Comparison of ENCODE assay signal across 44 cellular contexts in genomic region chr19:3790941-3791340, GRCh38. TPM values are rescaled to one million over a fixed set of nuclear protein-coding genes. Genes with fewer than 3 reads are reported as not detected.
"Had no signal": no experiment of that assay in that cellular context is flagged by ENCODE, and none has a peak within 500 bp of the region (broad histone marks: within the 10 kb centered on the region; RNA-seq: fewer than 3 reads in every experiment).

No MANE protein-coding gene starts in this region.

- H3K4me1 Mint-ChIP-seq: activated T-helper 17 cell treated with anti-CD3 and anti-CD28 coated beads, Interleukin-2, amount 50 U/mL, for 72 hours had no signal

- H3K9me3 Mint-ChIP-seq: activated CD4-positive, alpha-beta T cell treated with anti-CD3 and anti-CD28 coated beads, Interleukin-2, amount 10 ng/mL, durations not matched to agents 24 days and 14 days; activated T-cell treated with anti-CD3 and anti-CD28 coated beads, Interleukin-2, amount 50 U/mL, for 24 hours; activated T-helper 17 cell treated with anti-CD3 and anti-CD28 coated beads, Interleukin-2, amount 50 U/mL, for 72 hours had no signal

- H3K27ac Mint-ChIP-seq: activated B cell treated with CpG ODN at 0.5 μM for 24 hours; activated CD4-positive, alpha-beta memory T cell treated with anti-CD3 and anti-CD28 coated beads for 36 hours; activated CD4-positive, alpha-beta T cell treated with anti-CD3 and anti-CD28 coated beads, Interleukin-2, amount 10 ng/mL, durations not matched to agents 24 days and 14 days; activated CD8-positive, alpha-beta memory T cell treated with anti-CD3 and anti-CD28 coated beads, Interleukin-2, amount 10 ng/mL, durations not matched to agents 7 days and 5 days; activated CD8-positive, alpha-beta T cell treated with anti-CD3 and anti-CD28 coated beads, Interleukin-2, amount 10 ng/mL, durations not matched to agents 7 days and 5 days; activated naive CD8-positive, alpha-beta T cell; activated T-cell treated with anti-CD3 and anti-CD28 coated beads, Interleukin-2, amount 50 U/mL, for 24 hours; activated T-helper 17 cell treated with anti-CD3 and anti-CD28 coated beads, Interleukin-2, amount 50 U/mL, for 72 hours; T-helper 1 cell treated with Interleukin-12 subunit alpha and Interleukin-12 subunit beta and Interleukin-4 antibody, amounts not matched to agents 30 μg/mL and 1 μg/mL, for 36 hours had no signal

- H3K4me3 ChIP-seq: esophagus squamous epithelium, gastroesophageal sphincter had no signal

- FAIRE-seq: astrocyte, bronchial epithelial cell, colon, endometrium, endothelial cell of umbilical vein had no signal

- DNase-seq: activated B cell treated with CpG ODN at 0.5 μM for 24 hours; activated CD4-positive, alpha-beta memory T cell treated with anti-CD3 and anti-CD28 coated beads for 36 hours; activated CD4-positive, alpha-beta T cell treated with anti-CD3 and anti-CD28 coated beads, Interleukin-2, amount 10 ng/mL, durations not matched to agents 24 days and 14 days; activated CD8-positive, alpha-beta memory T cell treated with anti-CD3 and anti-CD28 coated beads, Interleukin-2, amount 10 ng/mL, durations not matched to agents 7 days and 5 days; activated CD8-positive, alpha-beta memory T cell treated with anti-CD3 and anti-CD28 coated beads, Interleukin-2, amount 50 U/mL, for 4 hours; activated CD8-positive, alpha-beta T cell treated with anti-CD3 and anti-CD28 coated beads, Interleukin-2, amount 10 ng/mL, durations not matched to agents 7 days and 5 days; activated effector memory CD4-positive, alpha-beta T cell treated with Interleukin-2 at 50 U/mL for 16 hours; activated gamma-delta T cell treated with Interleukin-2 at 50 U/mL for 16 hours; activated naive CD4-positive, alpha-beta T cell treated with anti-CD3 and anti-CD28 coated beads, Interleukin-2, amount 50 U/mL, for 16 hours; activated naive CD4-positive, alpha-beta T cell treated with Interleukin-2 at 50 U/mL for 16 hours; activated T-cell treated with anti-CD3 and anti-CD28 coated beads for 4 hours; activated T-cell treated with anti-CD3 and anti-CD28 coated beads, Interleukin-2, amount 50 U/mL, for 24 hours; amniotic stem cell; anterior cingulate cortex; brain microvascular endothelial cell; cortex of kidney; dermis blood vessel endothelial cell; effector CD4-positive, alpha-beta T cell; esophagus squamous epithelium; foreskin melanocyte; SW 1271; T-cell; T1000; WERI-Rb-1 had no signal

- H3K4me3 Mint-ChIP-seq: activated B cell treated with CpG ODN at 0.5 μM for 24 hours; activated CD4-positive, alpha-beta memory T cell treated with anti-CD3 and anti-CD28 coated beads for 36 hours; activated CD4-positive, alpha-beta T cell treated with anti-CD3 and anti-CD28 coated beads, Interleukin-2, amount 10 ng/mL, durations not matched to agents 24 days and 14 days; activated CD8-positive, alpha-beta memory T cell treated with anti-CD3 and anti-CD28 coated beads, Interleukin-2, amount 10 ng/mL, durations not matched to agents 7 days and 5 days; activated CD8-positive, alpha-beta T cell treated with anti-CD3 and anti-CD28 coated beads, Interleukin-2, amount 10 ng/mL, durations not matched to agents 7 days and 5 days; activated naive CD8-positive, alpha-beta T cell; activated T-cell treated with anti-CD3 and anti-CD28 coated beads, Interleukin-2, amount 50 U/mL, for 24 hours; activated T-helper 17 cell treated with anti-CD3 and anti-CD28 coated beads, Interleukin-2, amount 50 U/mL, for 72 hours; T-cell; T-helper 1 cell treated with Interleukin-12 subunit alpha and Interleukin-12 subunit beta and Interleukin-4 antibody, amounts not matched to agents 30 μg/mL and 1 μg/mL, for 36 hours had no signal

- H3K27me3 Mint-ChIP-seq: activated CD4-positive, alpha-beta memory T cell treated with anti-CD3 and anti-CD28 coated beads for 36 hours; activated naive CD8-positive, alpha-beta T cell; activated T-cell treated with anti-CD3 and anti-CD28 coated beads, Interleukin-2, amount 50 U/mL, for 24 hours; activated T-helper 17 cell treated with anti-CD3 and anti-CD28 coated beads, Interleukin-2, amount 50 U/mL, for 72 hours; T-cell had no signal

- H3K27ac ChIP-seq: brain microvascular endothelial cell, epithelial cell of prostate, esophagus squamous epithelium, gastroesophageal sphincter, WERI-Rb-1 had no signal

- H3K36me3 ChIP-seq: brain microvascular endothelial cell, esophagus squamous epithelium, gastroesophageal sphincter, WERI-Rb-1 had no signal

- ATAC-seq: activated CD4-positive, CD25-positive, alpha-beta regulatory T cell treated with anti-CD3 and anti-CD28 coated beads, Interleukin-2, amount 50 U/mL, for 24 hours; activated CD8-positive, alpha-beta memory T cell treated with anti-CD3 and anti-CD28 coated beads, Interleukin-2, amount 10 ng/mL, durations not matched to agents 7 days and 5 days; activated CD8-positive, alpha-beta T cell treated with anti-CD3 and anti-CD28 coated beads, Interleukin-2, amount 10 ng/mL, durations not matched to agents 7 days and 5 days; activated T-helper 17 cell treated with anti-CD3 and anti-CD28 coated beads, Interleukin-2, amount 50 U/mL, for 72 hours; gastroesophageal sphincter; T-cell had no signal

- H3K36me3 Mint-ChIP-seq: activated CD4-positive, alpha-beta memory T cell treated with anti-CD3 and anti-CD28 coated beads for 36 hours had no signal

- H3K9me3 ChIP-seq: esophagus squamous epithelium had no signal

RNA-seq across cellular contexts. Expression of gene MATK, which starts 4.8 kb away (rescaled TPM):
- total RNA-seq: astrocyte, bronchial epithelial cell, chondrocyte, endothelial cell of umbilical vein, fibroblast of villous mesenchyme, glomerular endothelial cell had no signal
- polyA plus RNA-seq: endothelial cell of umbilical vein, fibroblast of lung had no signal

RNA-seq across cellular contexts. Expression of gene RAX2, which starts 18.9 kb away (rescaled TPM):
- total RNA-seq: activated B cell treated with CpG ODN at 0.5 μM for 24 hours; activated CD4-positive, alpha-beta memory T cell treated with anti-CD3 and anti-CD28 coated beads for 36 hours; activated CD4-positive, alpha-beta T cell treated with anti-CD3 and anti-CD28 coated beads, Interleukin-2, amount 10 ng/mL, durations not matched to agents 24 days and 14 days; activated CD8-positive, alpha-beta memory T cell treated with anti-CD3 and anti-CD28 coated beads for 36 hours; activated CD8-positive, alpha-beta memory T cell treated with anti-CD3 and anti-CD28 coated beads, Interleukin-2, amount 10 ng/mL, durations not matched to agents 7 days and 5 days; activated CD8-positive, alpha-beta T cell treated with anti-CD3 and anti-CD28 coated beads, Interleukin-2, amount 10 ng/mL, durations not matched to agents 7 days and 5 days; activated T-helper 17 cell treated with anti-CD3 and anti-CD28 coated beads, Interleukin-2, amount 50 U/mL, for 72 hours; astrocyte; bronchial epithelial cell; cardiac septum; chondrocyte; dermis blood vessel endothelial cell; endothelial cell of umbilical vein; esophagus squamous epithelium; fibroblast of lung; fibroblast of villous mesenchyme; gastroesophageal sphincter; glomerular endothelial cell; T-cell; T-helper 2 cell treated with Interferon-gamma antibody and Interleukin-4, amounts not matched to agents 100 ng/mL and 5 ng/mL, for 36 hours had no signal
- polyA plus RNA-seq: adipose tissue, endothelial cell of umbilical vein, esophagus, fibroblast of lung had no signal
